In genomic region chr2:227766361-227766883, GRCh38 we compare ENCODE assay signal across 9 cellular contexts. TPM values are rescaled to one million over a fixed set of nuclear protein-coding genes. Genes with fewer than 3 reads are reported as not detected.
DNase-seq lines count a peak whose midpoint lies in the region; ATAC-seq, FAIRE-seq and TF ChIP-seq lines count a peak whose summit lies in the region.
"Had no signal": no experiment of that assay in that cellular context is flagged by ENCODE, and none has a peak within 500 bp of the region (broad histone marks: within the 10 kb centered on the region; RNA-seq: fewer than 3 reads in every experiment).

No MANE protein-coding gene starts in this region.

- peak overlapping the region in 1 of 3 donors; percentile 70 for H3K27ac Mint-ChIP-seq in CD4-positive, CD25-positive, alpha-beta regulatory T cell
- no peak overlapping the region for H3K27ac Mint-ChIP-seq in activated CD8-positive, alpha-beta T cell treated with anti-CD3 and anti-CD28 coated beads for 36 hours

- H3K14ac ChIP-seq in H1 (ENCODE audit: insufficient read length): no peak overlapping the region

- no peak for TF ChIP-seq POLR2A in H1 (IDR thresholded peaks at IDR 0.05; ENCODE audit: control extremely low read depth in 1 of 2, low read depth in 2 of 2, low read length in 2 of 2)

- H3K4me3 ChIP-seq in CD4-positive, CD25-positive, alpha-beta regulatory T cell (ENCODE audit: low read depth, low read length): no peak overlapping the region
- H3K4me3 ChIP-seq in H1 (ENCODE audit: extremely low read depth in 1 of 4, insufficient read depth in 2 of 4, low read depth in 3 of 4, low read length in 4 of 4) (no peak overlapping the region), mucosa of descending colon (no peak overlapping the region)

- ATAC-seq in CD4-positive, CD25-positive, alpha-beta regulatory T cell (ENCODE audit: low read depth in 2 of 2): peak; percentile 69 to 74
- ATAC-seq in GM19035 (IDR thresholded peaks at IDR 0.05; ENCODE audit: unreplicated experiment) (peak; percentile 98), HG03159 (IDR thresholded peaks at IDR 0.05; ENCODE audit: unreplicated experiment) (peak; percentile 99), mucosa of descending colon (peak; percentile 80)
- ATAC-seq in activated CD8-positive, alpha-beta T cell treated with anti-CD3 and anti-CD28 coated beads for 36 hours: peak; percentile 94

- no peak overlapping the region for H3K9ac ChIP-seq in H1 (replicated peaks in 1 of 4; ENCODE audit: extremely low read depth in 1 of 4, low read depth in 3 of 4, low read length in 3 of 4)

- H3K27me3 Mint-ChIP-seq in CD4-positive, CD25-positive, alpha-beta regulatory T cell: no peaks in the 10 kb centered on the region
- no peaks in the 10 kb centered on the region for H3K27me3 Mint-ChIP-seq in activated CD8-positive, alpha-beta T cell treated with anti-CD3 and anti-CD28 coated beads for 36 hours

- H3K4ac ChIP-seq in H1 (replicated peaks; ENCODE audit: insufficient read length, low read depth, low read length): no peak overlapping the region

- peak; percentile 99 to 100 for TF ChIP-seq RAD21 in H1 (IDR thresholded peaks at IDR 0.05 in 1 of 2, conservative IDR thresholded peaks at IDR 0.05 in 1 of 2; ENCODE audit: low read depth in 2 of 2, low read length in 2 of 2)

- no peak overlapping the region for H4K8ac ChIP-seq in H1 (ENCODE audit: extremely low read depth, insufficient read depth, low read length)

- H2BK12ac ChIP-seq in H1 (ENCODE audit: low read depth, low read length): no peak overlapping the region

- no peak overlapping the region for H3K18ac ChIP-seq in H1 (ENCODE audit: extremely low read depth, low read length)

- H2BK5ac ChIP-seq in H1 (ENCODE audit: low read depth, low read length): no peak overlapping the region

- H2BK120ac ChIP-seq in H1 (replicated peaks; ENCODE audit: low read depth, low read length): no peak overlapping the region

- no peak overlapping the region for H2BK20ac ChIP-seq in H1 (ENCODE audit: low read length)

- peak; percentile 86 for FAIRE-seq in H1 (lab: Jason Lieb, UNC)

- CTCF ChIA-PET in activated CD8-positive, alpha-beta T cell treated with anti-CD3 and anti-CD28 coated beads for 36 hours (lab: Charles Lee): interaction anchor here (0.7 to 3.9 kb wide), 53 partner anchors 9 to 637 kb away, joined by 3 to 65 read pairs (median 4); no protein-coding TSS in a partner anchor
- CTCF ChIA-PET in H1 (lab: Charles Lee; ENCODE audit: partially characterized antibody): interaction anchor here (0.6 to 5.4 kb wide), 70 partner anchors 8 to 642 kb away, joined by 3 to 92 read pairs (median 4); partner anchors contain the start of genes DAW1, SCYGR2, SCYGR5 and SCYGR8

- no peak overlapping the region for H2AFZ ChIP-seq in H1 (ENCODE audit: low read length)

- no peak overlapping the region for H3K23ac ChIP-seq in H1 (ENCODE audit: insufficient read length)

- H2BK15ac ChIP-seq in H1 (ENCODE audit: low read length): peak overlapping the region; percentile 61; the same call in 1 of the 2 replicates

- no peak overlapping the region for H3K4me3 Mint-ChIP-seq in CD4-positive, CD25-positive, alpha-beta regulatory T cell
- no peak overlapping the region for H3K4me3 Mint-ChIP-seq in activated CD8-positive, alpha-beta T cell treated with anti-CD3 and anti-CD28 coated beads for 36 hours

- peak; percentile 35 to 53 (median 46) for DNase-seq in CD4-positive, CD25-positive, alpha-beta regulatory T cell
- DNase-seq in NCI-H748 (lab: John Stamatoyannopoulos, UW; ENCODE audit: unreplicated experiment): peak; percentile 66
- DNase-seq in activated CD8-positive, alpha-beta T cell treated with anti-CD3 and anti-CD28 coated beads for 36 hours: peak; percentile 72
- DNase-seq in H1 (ENCODE audit: low read depth in 1 of 2, low spot score in 2 of 2): peak; percentile 70 to 89
- peak; percentile 74 to 90 (median 84) for DNase-seq in mucosa of descending colon
- DNase-seq in stimulated activated CD8-positive, alpha-beta memory T cell treated with anti-CD3 and anti-CD28 coated beads, Interleukin-4, amount 100 ng/mL, for 48 hours: peak; percentile 78

- no peaks in the 10 kb centered on the region for H3K4me1 Mint-ChIP-seq in CD4-positive, CD25-positive, alpha-beta regulatory T cell
- H3K4me1 Mint-ChIP-seq in activated CD8-positive, alpha-beta T cell treated with anti-CD3 and anti-CD28 coated beads for 36 hours (ENCODE audit: low read depth): no peaks in the 10 kb centered on the region

- H4K20me1 ChIP-seq in H1 (replicated peaks in 1 of 2; ENCODE audit: control insufficient read depth in 1 of 2, insufficient read depth in 2 of 2, low read length in 2 of 2): no peaks in the 10 kb centered on the region

- 42% methylated on average over 12 of the region's 12 CpGs; no CpG with 5 or more reads in 1 of the 2 experiments for WGBS in H1 (ENCODE audit: extremely low coverage in 1 of 2, insufficient coverage in 1 of 2, insufficient read length in 1 of 2, insufficient replicate concordance in 2 of 2, low coverage in 1 of 2, low lambda C conversion rate in 2 of 2, missing lambda C conversion rate in 1 of 2), 2 experiments

- H3K27ac ChIP-seq in CD4-positive, CD25-positive, alpha-beta regulatory T cell (ENCODE audit: insufficient read depth, low read length, poor library complexity, severe bottlenecking): no peak overlapping the region
- H3K27ac ChIP-seq in H1 (ENCODE audit: low read depth, low read length): no peak overlapping the region

- H3K79me2 ChIP-seq in H1 (ENCODE audit: control insufficient read depth in 1 of 2, insufficient read depth in 2 of 2, low read length in 2 of 2): no peaks in the 10 kb centered on the region

- no peaks in the 10 kb centered on the region for H3K9me3 ChIP-seq in CD4-positive, CD25-positive, alpha-beta regulatory T cell (ENCODE audit: control insufficient read depth in 2 of 2, low read length in 2 of 2)
- no peaks in the 10 kb centered on the region for H3K9me3 ChIP-seq in H1 (ENCODE audit: insufficient read depth in 2 of 2, low read depth in 1 of 2, low read length in 1 of 2)
- no peaks in the 10 kb centered on the region for H3K9me3 ChIP-seq in mucosa of descending colon

- H3K36me3 Mint-ChIP-seq in CD4-positive, CD25-positive, alpha-beta regulatory T cell: no peaks in the 10 kb centered on the region
- H3K36me3 Mint-ChIP-seq in activated CD8-positive, alpha-beta T cell treated with anti-CD3 and anti-CD28 coated beads for 36 hours (ENCODE audit: low read depth): no peaks in the 10 kb centered on the region

- H3K23me2 ChIP-seq in H1 (ENCODE audit: low read depth, low read length): no peaks in the 10 kb centered on the region

- no peak for TF ChIP-seq EP300 in H1 (IDR thresholded peaks at IDR 0.05; ENCODE audit: borderline replicate concordance in 1 of 2, low read depth in 2 of 2, low read length in 2 of 2)

- POLR2A ChIA-PET in activated CD8-positive, alpha-beta T cell treated with anti-CD3 and anti-CD28 coated beads for 36 hours (lab: Charles Lee): no interaction called here
- POLR2A ChIA-PET in H1 (lab: Charles Lee; ENCODE audit: partially characterized antibody): interaction anchor here (1.2 to 1.4 kb wide), 2 partner anchors 26 to 107 kb away, joined by 4 read pairs; no protein-coding TSS in a partner anchor

- H3K27me3 ChIP-seq in CD4-positive, CD25-positive, alpha-beta regulatory T cell (ENCODE audit: control insufficient read depth, insufficient read depth, low read length): no peaks in the 10 kb centered on the region
- no peaks in the 10 kb centered on the region for H3K27me3 ChIP-seq in H1 (replicated peaks in 1 of 4; ENCODE audit: control insufficient read depth in 3 of 4, extremely low read depth in 1 of 4, insufficient read depth in 3 of 4, low read length in 3 of 4)

- H2AK5ac ChIP-seq in H1 (ENCODE audit: low read depth, low read length): no peak overlapping the region

- H3K4me1 ChIP-seq in CD4-positive, CD25-positive, alpha-beta regulatory T cell (ENCODE audit: control insufficient read depth, insufficient read depth, low read length, poor library complexity, severe bottlenecking): no peaks in the 10 kb centered on the region
- H3K4me1 ChIP-seq in H1 (replicated peaks in 1 of 4; ENCODE audit: control insufficient read depth in 3 of 4, insufficient read depth in 4 of 4, low read length in 3 of 4): no peaks in the 10 kb centered on the region
- H3K4me1 ChIP-seq in mucosa of descending colon (ENCODE audit: low read depth): peaks cover 15% of the 10 kb centered on the region

- no peak overlapping the region for H3K4me2 ChIP-seq in H1 (ENCODE audit: insufficient read depth in 1 of 2, low read depth in 2 of 2, low read length in 2 of 2)

- H4K91ac ChIP-seq in H1 (replicated peaks; ENCODE audit: insufficient read length, low read length): no peak overlapping the region

- no peak overlapping the region for H3K56ac ChIP-seq in H1 (replicated peaks; ENCODE audit: insufficient read length, low read depth, low read length)

- TF ChIP-seq CTCF in activated CD8-positive, alpha-beta T cell treated with anti-CD3 and anti-CD28 coated beads for 36 hours (IDR thresholded peaks at IDR 0.05): peak; percentile 86
- TF ChIP-seq CTCF in H1 (IDR thresholded peaks at IDR 0.05; ENCODE audit: control extremely low read depth in 1 of 3, insufficient read depth in 1 of 3, low read depth in 1 of 3, low read length in 3 of 3): peak; percentile 75 to 91 (median 84)
- peak; percentile 63 for TF ChIP-seq CTCF in mucosa of descending colon (IDR thresholded peaks at IDR 0.05)

- no peaks in the 10 kb centered on the region for H3K36me3 ChIP-seq in CD4-positive, CD25-positive, alpha-beta regulatory T cell (ENCODE audit: control insufficient read depth, insufficient read depth, low read length)
- H3K36me3 ChIP-seq in H1 (ENCODE audit: control insufficient read depth in 2 of 4, insufficient read depth in 4 of 4, low read length in 3 of 4) (no peaks in the 10 kb centered on the region), mucosa of descending colon (ENCODE audit: low read depth) (no peaks in the 10 kb centered on the region)

- no peaks in the 10 kb centered on the region for H3K79me1 ChIP-seq in H1 (ENCODE audit: low read depth, low read length)

- H3K9me3 Mint-ChIP-seq in CD4-positive, CD25-positive, alpha-beta regulatory T cell: no peaks in the 10 kb centered on the region
- no peaks in the 10 kb centered on the region for H3K9me3 Mint-ChIP-seq in activated CD8-positive, alpha-beta T cell treated with anti-CD3 and anti-CD28 coated beads for 36 hours

- intact Hi-C loops in activated CD8-positive, alpha-beta T cell treated with anti-CD3 and anti-CD28 coated beads for 36 hours (cut with micrococcal nuclease): loop anchor here (10.0 kb wide), 3 partner anchors 282 to 642 kb away; no protein-coding TSS in a partner anchor
- intact Hi-C loops in mucosa of descending colon (cut with DNase I, micrococcal nuclease): loop anchor here (5.0 kb wide), 2 partner anchors 104 to 109 kb away; no protein-coding TSS in a partner anchor

- no peak overlapping the region for H4K5ac ChIP-seq in H1 (ENCODE audit: insufficient read length, low read depth, low read length)

RNA-seq across cellular contexts. Expression of gene SCYGR8, which starts 20.7 kb away (rescaled TPM):
- not detected for total RNA-seq in CD4-positive, CD25-positive, alpha-beta regulatory T cell
- not detected for polyA plus RNA-seq in CD4-positive, CD25-positive, alpha-beta regulatory T cell
- not detected for total RNA-seq in activated CD8-positive, alpha-beta T cell treated with anti-CD3 and anti-CD28 coated beads for 36 hours
- total RNA-seq in H1 (2021; fragmentation: NEBNext Ultra II Directional; extraction: Animal tissue kit (Norgen Biotek cat#: 25700)): not detected in 2 replicates
- polyA plus RNA-seq in H1 (2011; rRNA removed): not detected in 2 replicates
- polyA plus RNA-seq in H1 (2011; cell fraction: cytosol; rRNA removed): not detected
- not detected for polyA plus RNA-seq in H1 (2011; cell fraction: nucleus; rRNA removed)
- polyA plus RNA-seq in H1 (2012, experiment 1 of 2): not detected in 4 replicates
- polyA plus RNA-seq in H1 (2012, experiment 2 of 2): not detected
- not detected for polyA plus RNA-seq in H1 (2013, experiment 1 of 2)
- polyA plus RNA-seq in H1 (2013, experiment 2 of 2): not detected
- polyA minus RNA-seq in H1 (2011; rRNA and poly(A)+ RNA removed): not detected in 2 replicates
- polyA minus RNA-seq in H1 (2011; cell fraction: cytosol; rRNA and poly(A)+ RNA removed): not detected
- not detected for polyA minus RNA-seq in H1 (2011; cell fraction: nucleus; rRNA and poly(A)+ RNA removed)
- not detected for total RNA-seq in mucosa of descending colon
- polyA plus RNA-seq: adipose tissue had no signal

RNA-seq across cellular contexts. Expression of gene SCYGR7, which starts 38.3 kb away (rescaled TPM):
- not detected for total RNA-seq in CD4-positive, CD25-positive, alpha-beta regulatory T cell
- polyA plus RNA-seq in CD4-positive, CD25-positive, alpha-beta regulatory T cell: not detected
- not detected for total RNA-seq in activated CD8-positive, alpha-beta T cell treated with anti-CD3 and anti-CD28 coated beads for 36 hours
- not detected in 2 replicates for total RNA-seq in H1 (2021; fragmentation: NEBNext Ultra II Directional; extraction: Animal tissue kit (Norgen Biotek cat#: 25700))
- polyA plus RNA-seq in H1 (2011; rRNA removed): not detected in 2 replicates
- polyA plus RNA-seq in H1 (2011; cell fraction: cytosol; rRNA removed): not detected
- not detected for polyA plus RNA-seq in H1 (2011; cell fraction: nucleus; rRNA removed)
- not detected in 4 replicates for polyA plus RNA-seq in H1 (2012, experiment 1 of 2)
- not detected for polyA plus RNA-seq in H1 (2012, experiment 2 of 2)
- polyA plus RNA-seq in H1 (2013, experiment 1 of 2): not detected
- not detected for polyA plus RNA-seq in H1 (2013, experiment 2 of 2)
- polyA minus RNA-seq in H1 (2011; rRNA and poly(A)+ RNA removed): not detected in 2 replicates
- polyA minus RNA-seq in H1 (2011; cell fraction: cytosol; rRNA and poly(A)+ RNA removed): not detected
- polyA minus RNA-seq in H1 (2011; cell fraction: nucleus; rRNA and poly(A)+ RNA removed): not detected
- total RNA-seq in mucosa of descending colon: not detected
- polyA plus RNA-seq: adipose tissue had no signal

RNA-seq across cellular contexts. Expression of gene SCYGR6, which starts 41.9 kb away (rescaled TPM):
- not detected for total RNA-seq in CD4-positive, CD25-positive, alpha-beta regulatory T cell
- polyA plus RNA-seq in CD4-positive, CD25-positive, alpha-beta regulatory T cell: not detected
- total RNA-seq in activated CD8-positive, alpha-beta T cell treated with anti-CD3 and anti-CD28 coated beads for 36 hours: not detected
- total RNA-seq in H1 (2021; fragmentation: NEBNext Ultra II Directional; extraction: Animal tissue kit (Norgen Biotek cat#: 25700)): not detected in 2 replicates
- not detected in 2 replicates for polyA plus RNA-seq in H1 (2011; rRNA removed)
- not detected for polyA plus RNA-seq in H1 (2011; cell fraction: cytosol; rRNA removed)
- polyA plus RNA-seq in H1 (2011; cell fraction: nucleus; rRNA removed): not detected
- not detected in 4 replicates for polyA plus RNA-seq in H1 (2012, experiment 1 of 2)
- not detected for polyA plus RNA-seq in H1 (2012, experiment 2 of 2)
- not detected for polyA plus RNA-seq in H1 (2013, experiment 1 of 2)
- not detected for polyA plus RNA-seq in H1 (2013, experiment 2 of 2)
- polyA minus RNA-seq in H1 (2011; rRNA and poly(A)+ RNA removed): not detected in 2 replicates
- polyA minus RNA-seq in H1 (2011; cell fraction: cytosol; rRNA and poly(A)+ RNA removed): not detected
- polyA minus RNA-seq in H1 (2011; cell fraction: nucleus; rRNA and poly(A)+ RNA removed): not detected
- total RNA-seq in mucosa of descending colon: not detected
- polyA plus RNA-seq: adipose tissue had no signal

RNA-seq across cellular contexts. Expression of gene CCL20, which starts 47.2 kb away (rescaled TPM):
- 3.7 TPM for total RNA-seq in CD4-positive, CD25-positive, alpha-beta regulatory T cell
- 1 to 10 TPM in 3 of 4 donors, under 1 TPM in 1; 0.94 to 2.3 (median 2.1) TPM for polyA plus RNA-seq in CD4-positive, CD25-positive, alpha-beta regulatory T cell
- 1 to 10 TPM; 5.3 to 7.5 TPM for total RNA-seq in activated CD8-positive, alpha-beta T cell treated with anti-CD3 and anti-CD28 coated beads for 36 hours
- total RNA-seq in H1 (2021; fragmentation: NEBNext Ultra II Directional; extraction: Animal tissue kit (Norgen Biotek cat#: 25700)): not detected in 2 replicates
- polyA plus RNA-seq in H1 (2011; rRNA removed): not detected in 2 replicates
- polyA plus RNA-seq in H1 (2011; cell fraction: cytosol; rRNA removed): not detected
- not detected for polyA plus RNA-seq in H1 (2011; cell fraction: nucleus; rRNA removed)
- polyA plus RNA-seq in H1 (2012, experiment 1 of 2): not detected in 4 replicates
- not detected for polyA plus RNA-seq in H1 (2012, experiment 2 of 2)
- not detected for polyA plus RNA-seq in H1 (2013, experiment 1 of 2)
- not detected for polyA plus RNA-seq in H1 (2013, experiment 2 of 2)
- polyA minus RNA-seq in H1 (2011; rRNA and poly(A)+ RNA removed): not detected in 2 replicates
- not detected for polyA minus RNA-seq in H1 (2011; cell fraction: cytosol; rRNA and poly(A)+ RNA removed)
- polyA minus RNA-seq in H1 (2011; cell fraction: nucleus; rRNA and poly(A)+ RNA removed): not detected
- 10 to 100 TPM; 10.2 to 24.4 (median 12.9) TPM for total RNA-seq in mucosa of descending colon

RNA-seq across cellular contexts. Expression of gene SLC19A3, which starts 48.6 kb away (rescaled TPM):
- not detected for total RNA-seq in CD4-positive, CD25-positive, alpha-beta regulatory T cell
- not detected for polyA plus RNA-seq in CD4-positive, CD25-positive, alpha-beta regulatory T cell
- not detected for total RNA-seq in activated CD8-positive, alpha-beta T cell treated with anti-CD3 and anti-CD28 coated beads for 36 hours
- total RNA-seq in H1 (2021; fragmentation: NEBNext Ultra II Directional; extraction: Animal tissue kit (Norgen Biotek cat#: 25700)): 5.9 and 9.8 TPM in 2 replicates
- polyA plus RNA-seq in H1 (2011; rRNA removed): 7.0 and 8.4 TPM in 2 replicates
- 5.1 TPM for polyA plus RNA-seq in H1 (2011; cell fraction: cytosol; rRNA removed)
- 6.7 TPM for polyA plus RNA-seq in H1 (2011; cell fraction: nucleus; rRNA removed)
- 2.8 to 6.1 TPM (median 4.4 TPM) in 4 replicates for polyA plus RNA-seq in H1 (2012, experiment 1 of 2)
- 1.7 TPM for polyA plus RNA-seq in H1 (2012, experiment 2 of 2)
- 9.2 TPM for polyA plus RNA-seq in H1 (2013, experiment 1 of 2)
- 9.6 TPM for polyA plus RNA-seq in H1 (2013, experiment 2 of 2)
- polyA minus RNA-seq in H1 (2011; rRNA and poly(A)+ RNA removed): 15.4 and 21.1 TPM in 2 replicates
- 5.9 TPM for polyA minus RNA-seq in H1 (2011; cell fraction: cytosol; rRNA and poly(A)+ RNA removed)
- polyA minus RNA-seq in H1 (2011; cell fraction: nucleus; rRNA and poly(A)+ RNA removed): 14.9 TPM
- 10 to 100 TPM in 2 of 3 donors, 1 to 10 TPM in 1; 4.5 to 28.8 (median 21.6) TPM for total RNA-seq in mucosa of descending colon
